In genomic region chr18:51727780-51728179, GRCh38 we compare ENCODE assay signal across 14 cellular contexts.
DNase-seq lines count a peak whose midpoint lies in the region; ATAC-seq, FAIRE-seq and TF ChIP-seq lines count a peak whose summit lies in the region.
"Had no signal": no experiment of that assay in that cellular context is flagged by ENCODE, and none has a peak within 500 bp of the region (broad histone marks: within the 10 kb centered on the region; RNA-seq: fewer than 3 reads in every experiment).

No MANE protein-coding gene starts in this region.

- no peak for FAIRE-seq in frontal cortex (lab: Jason Lieb, UNC)

- TF ChIP-seq CTCF in heart right ventricle (IDR thresholded peaks at IDR 0.05): no peak

- no peak overlapping the region for H3K4me3 ChIP-seq in heart right ventricle
- H3K4me3 ChIP-seq: colonic mucosa had no signal

- intact Hi-C loops in heart right ventricle (cut with DNase I): no loop called here

- H3K9me3 ChIP-seq in heart right ventricle: peaks cover 0 to 11% (median 0%) of the 10 kb centered on the region in 11 donors
- H3K9me3 ChIP-seq: colonic mucosa had no signal

- peaks cover 0 to 8% (median 0%) of the 10 kb centered on the region in 7 donors for H3K27me3 ChIP-seq in heart right ventricle
- H3K27me3 ChIP-seq: colonic mucosa had no signal

- ATAC-seq in GM19035 (IDR thresholded peaks at IDR 0.05; ENCODE audit: unreplicated experiment): peak; percentile 41
- peak; percentile 35 for ATAC-seq in HG02571 (IDR thresholded peaks at IDR 0.05; ENCODE audit: unreplicated experiment)
- ATAC-seq in HG03280 (IDR thresholded peaks at IDR 0.05; ENCODE audit: unreplicated experiment): peak; percentile 48
- ATAC-seq in heart right ventricle: no peak
- ATAC-seq: HCT116, Panc1 had no signal

- no peak for DNase-seq in frontal cortex (ENCODE audit: low spot score in 2 of 2)
- no peak for DNase-seq in activated T-cell treated with anti-CD3 and anti-CD28 coated beads, Interleukin-2, amount 50 U/mL, for 48 hours
- DNase-seq in heart right ventricle: no peak
- DNase-seq in SKM-1 (lab: John Stamatoyannopoulos, UW; ENCODE audit: unreplicated experiment): no peak
- DNase-seq: colonic mucosa, immature natural killer cell, IMR-90, NCI-H2081 treated with DMSO at 0.1 percent for 48 hours, T-helper 9 cell had no signal

- H3K27ac ChIP-seq in heart right ventricle: no peak overlapping the region
- H3K27ac ChIP-seq: colonic mucosa had no signal

- H3K36me3 ChIP-seq in heart right ventricle: no peaks in the 10 kb centered on the region
- H3K36me3 ChIP-seq: colonic mucosa had no signal

- no peaks in the 10 kb centered on the region for H3K4me1 ChIP-seq in heart right ventricle
- H3K4me1 ChIP-seq: colonic mucosa had no signal

Comparison
In these comparisons a context has a peak if more than half of its experiments do, and no peak if none do; other contexts are left out.
1. ATAC-seq: peak in GM19035 (single experiment), HG02571 (single experiment) and HG03280 (single experiment); none in heart right ventricle (0 of 8).